Comparison of ENCODE assay signal across 35 cellular contexts in genomic region chr10:36773652-36774051, GRCh38.
"Had no signal": no experiment of that assay in that cellular context is flagged by ENCODE, and none has a peak within 500 bp of the region (broad histone marks: within the 10 kb centered on the region; RNA-seq: fewer than 3 reads in every experiment).

No MANE protein-coding gene starts in this region.

- H3K9me3 ChIP-seq: MG63 had no signal

- DNase-seq: Karpas-422, Kasumi-1, MG63, MM.1S, MV-4-11, NCI-H1048, NCI-H1092, NCI-H1092 treated with DMSO at 0.1 percent for 48 hours, NCI-H1105, NCI-H1105 treated with DMSO at 0.1 percent for 48 hours, NCI-H1417, NCI-H1417 treated with DMSO at 0.1 percent for 48 hours, NCI-H1436, NCI-H1436 treated with DMSO at 0.1 percent for 48 hours, NCI-H146, NCI-H1694, NCI-H1694 treated with DMSO at 0.1 percent for 48 hours, NCI-H187, NCI-H187 treated with DMSO at 0.1 percent for 48 hours, NCI-H1930, NCI-H2029, NCI-H2029 treated with DMSO at 0.1 percent for 48 hours, NCI-H2081, NCI-H2081 treated with DMSO at 0.1 percent for 48 hours, NCI-H2107, NCI-H2171, NCI-H2171 treated with DMSO at 0.1 percent for 48 hours, NCI-H2227 treated with DMSO at 0.1 percent for 48 hours, NCI-H226, NCI-H345, NCI-H446, NCI-H446 treated with DMSO at 0.1 percent for 48 hours, NCI-H510A, NCI-H510A treated with DMSO at 0.1 percent for 48 hours, NCI-H524 had no signal

- H3K4me3 ChIP-seq: MG63 had no signal

- H3K36me3 ChIP-seq: MG63 had no signal

- H3K27me3 ChIP-seq: MG63 had no signal
